10 cellular contexts compared by ENCODE assay signal in the genomic region with DNA sequence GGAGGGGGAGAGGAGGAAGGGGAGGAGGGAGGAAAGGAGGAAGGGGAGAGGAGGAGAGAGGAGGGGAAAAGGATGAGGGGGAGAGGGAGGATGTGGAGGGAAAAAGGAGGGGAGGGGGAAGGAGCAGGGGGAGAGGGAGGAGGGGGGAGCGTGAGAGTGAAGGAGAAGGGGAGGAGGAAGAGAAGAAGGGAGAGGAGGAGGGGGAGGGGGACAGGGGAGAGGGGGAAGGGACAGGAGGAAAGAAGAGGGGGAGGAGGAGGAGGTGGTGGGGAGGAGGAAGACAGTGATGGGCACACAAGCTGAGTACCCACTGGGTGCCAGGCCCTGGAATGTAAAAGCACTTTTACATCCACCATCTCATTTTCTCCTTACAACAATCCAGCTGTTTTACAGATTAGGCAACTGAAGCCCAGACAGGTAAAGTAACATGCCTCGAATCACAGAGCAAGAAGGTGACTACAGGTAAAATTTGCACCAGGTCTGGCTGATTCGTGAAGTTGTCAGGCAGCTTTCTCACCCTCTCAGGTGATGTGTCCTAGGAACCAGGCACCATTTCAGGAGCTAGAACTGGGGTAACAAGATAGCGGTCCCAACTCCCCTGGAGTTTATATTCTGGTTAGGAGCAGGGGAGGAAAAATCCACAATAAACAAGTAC. TPM values are rescaled to one million over a fixed set of nuclear protein-coding genes. Genes with fewer than 3 reads are reported as not detected.
DNase-seq lines count a peak whose midpoint lies in the region; ATAC-seq and TF ChIP-seq lines count a peak whose summit lies in the region.
"Had no signal": no experiment of that assay in that cellular context is flagged by ENCODE, and none has a peak within 500 bp of the region (broad histone marks: within the 10 kb centered on the region; RNA-seq: fewer than 3 reads in every experiment).

No MANE protein-coding gene starts in this region.

- H3K36me3 ChIP-seq in GM23338 (ENCODE audit: insufficient read depth) (no peaks in the 10 kb centered on the region), endodermal cell (ENCODE audit: control insufficient read depth, insufficient read depth, low read length) (no peaks in the 10 kb centered on the region)
- H3K36me3 ChIP-seq: HAP-1 had no signal

- H3K9me2 ChIP-seq in GM23338 (ENCODE audit: insufficient read depth), result no peaks in the 10 kb centered on the region

- H3K9ac ChIP-seq in endodermal cell (ENCODE audit: extremely low read depth, low read length, poor library complexity, severe bottlenecking), result no peak overlapping the region

- H3K27ac Mint-ChIP-seq in GM23338 (no peak overlapping the region), T-helper 17 cell (peak overlapping the region; percentile 32), endodermal cell (no peak overlapping the region)
- H3K27ac Mint-ChIP-seq in stimulated activated effector memory CD8-positive, alpha-beta T cell treated with anti-CD3 and anti-CD28 coated beads, Interleukin-12 subunit alpha, Interleukin-12 subunit beta, amount 100 ng/mL, for 72 hours, result peak overlapping the region; percentile 55

- H3K27me3 Mint-ChIP-seq in GM23338 (ENCODE audit: insufficient read depth, low read depth, poor library complexity) (peaks cover 18% of the 10 kb centered on the region), T-helper 17 cell (no peaks in the 10 kb centered on the region), endodermal cell (ENCODE audit: insufficient read depth) (no peaks in the 10 kb centered on the region)

- H3K27ac ChIP-seq in GM23338 (ENCODE audit: low read depth) (no peak overlapping the region), endodermal cell (ENCODE audit: low read depth, low read length) (no peak overlapping the region)

- H3K9me3 ChIP-seq in T-helper 17 cell (ENCODE audit: control insufficient read depth, low read length, poor library complexity, severe bottlenecking), result no peaks in the 10 kb centered on the region
- no peaks in the 10 kb centered on the region for H3K9me3 ChIP-seq in endodermal cell (ENCODE audit: control insufficient read depth, low read length)
- H3K9me3 ChIP-seq: HAP-1 had no signal

- TF ChIP-seq CTCF in GM23338 (conservative IDR thresholded peaks at IDR 0.05; ENCODE audit: low read depth in 2 of 2), result no peak
- TF ChIP-seq CTCF in endodermal cell (conservative IDR thresholded peaks at IDR 0.05), result no peak

- 69 to 78% methylated on average over 2 to 4 of the region's 4 CpGs for WGBS in endodermal cell (ENCODE audit: insufficient coverage in 1 of 2, insufficient read length in 1 of 2), 2 experiments

- H3K27me3 ChIP-seq in GM23338 (ENCODE audit: insufficient read depth), result no peaks in the 10 kb centered on the region
- no peaks in the 10 kb centered on the region for H3K27me3 ChIP-seq in endodermal cell (ENCODE audit: control insufficient read depth, insufficient read depth, low read length, poor library complexity, severe bottlenecking)

- DNase-seq in GM23338 (ENCODE audit: low spot score) (peak; percentile 60), T-helper 17 cell (no peak), left kidney (ENCODE audit: low read depth, low spot score) (peak; percentile 68), endodermal cell (no peak)
- DNase-seq in stimulated activated effector memory CD8-positive, alpha-beta T cell treated with anti-CD3 and anti-CD28 coated beads, Interleukin-12 subunit alpha, Interleukin-12 subunit beta, amount 100 ng/mL, for 72 hours (ENCODE audit: low spot score in 2 of 2), result no peak
- no peak for DNase-seq in activated naive CD4-positive, alpha-beta T cell treated with anti-CD3 and anti-CD28 coated beads, Interleukin-2, amount 50 U/mL, for 16 hours
- DNase-seq in effector CD8-positive, alpha-beta T cell (lab: John Stamatoyannopoulos, UW), result no peak
- DNase-seq: NCI-H1694 treated with DMSO at 0.1 percent for 48 hours, OCI-M1 had no signal

- H4K20me1 ChIP-seq in GM23338 (replicated peaks; ENCODE audit: insufficient read depth), result no peaks in the 10 kb centered on the region

- peaks cover 24% of the 10 kb centered on the region for H3K4me1 Mint-ChIP-seq in GM23338
- peaks cover 5% of the 10 kb centered on the region for H3K4me1 Mint-ChIP-seq in T-helper 17 cell
- peaks cover 16% of the 10 kb centered on the region for H3K4me1 Mint-ChIP-seq in stimulated activated effector memory CD8-positive, alpha-beta T cell treated with anti-CD3 and anti-CD28 coated beads, Interleukin-12 subunit alpha, Interleukin-12 subunit beta, amount 100 ng/mL, for 72 hours
- no peaks in the 10 kb centered on the region for H3K4me1 Mint-ChIP-seq in endodermal cell

- H3K36me3 Mint-ChIP-seq in GM23338 (ENCODE audit: low read depth) (no peaks in the 10 kb centered on the region), T-helper 17 cell (ENCODE audit: low read depth) (no peaks in the 10 kb centered on the region), endodermal cell (ENCODE audit: low read depth) (no peaks in the 10 kb centered on the region)
- H3K36me3 Mint-ChIP-seq in stimulated activated effector memory CD8-positive, alpha-beta T cell treated with anti-CD3 and anti-CD28 coated beads, Interleukin-12 subunit alpha, Interleukin-12 subunit beta, amount 100 ng/mL, for 72 hours, result no peaks in the 10 kb centered on the region

- no peaks in the 10 kb centered on the region for H3K79me2 ChIP-seq in GM23338 (replicated peaks; ENCODE audit: insufficient read depth)

- H3F3A ChIP-seq in GM23338 (replicated peaks; ENCODE audit: low read depth), result peaks cover 10% of the 10 kb centered on the region

- H3K4me2 ChIP-seq in GM23338, result 0 out of 2 replicates have a peak overlapping the region, but pooled peaks have one; percentile 1

- H3K4me3 Mint-ChIP-seq in GM23338 (no peak overlapping the region), T-helper 17 cell (no peak overlapping the region), endodermal cell (no peak overlapping the region)
- H3K4me3 Mint-ChIP-seq in stimulated activated effector memory CD8-positive, alpha-beta T cell treated with anti-CD3 and anti-CD28 coated beads, Interleukin-12 subunit alpha, Interleukin-12 subunit beta, amount 100 ng/mL, for 72 hours, result no peak overlapping the region

- H2AFZ ChIP-seq in GM23338, result no peak overlapping the region

- peaks cover 6% of the 10 kb centered on the region; the same call in 1 of the 3 replicates for H3K9me3 Mint-ChIP-seq in GM23338
- no peaks in the 10 kb centered on the region for H3K9me3 Mint-ChIP-seq in stimulated activated effector memory CD8-positive, alpha-beta T cell treated with anti-CD3 and anti-CD28 coated beads, Interleukin-12 subunit alpha, Interleukin-12 subunit beta, amount 100 ng/mL, for 72 hours
- no peaks in the 10 kb centered on the region for H3K9me3 Mint-ChIP-seq in endodermal cell

- no peak; the same call in 2 of the 3 replicates for ATAC-seq in GM23338
- ATAC-seq in T-helper 17 cell, result no peak
- ATAC-seq in stimulated activated effector memory CD8-positive, alpha-beta T cell treated with anti-CD3 and anti-CD28 coated beads, Interleukin-12 subunit alpha, Interleukin-12 subunit beta, amount 100 ng/mL, for 72 hours, result no peak

- H3K4me3 ChIP-seq in GM23338 (no peak overlapping the region), endodermal cell (ENCODE audit: low read length) (no peak overlapping the region)
- H3K4me3 ChIP-seq: HAP-1 had no signal

- H3K4me1 ChIP-seq in GM23338 (ENCODE audit: insufficient read depth), result peaks cover 32% of the 10 kb centered on the region
- H3K4me1 ChIP-seq in endodermal cell (ENCODE audit: control insufficient read depth, insufficient read depth, low read length), result no peaks in the 10 kb centered on the region

TF ChIP-seq in GM23338, 12 proteins besides CTCF, POLR2A, EP300 and RAD21 (continues in another document):
- TF ChIP-seq ZNF331 (CRISPR knock-in tag; IDR thresholded peaks at IDR 0.05; ENCODE audit: low read depth) (no peak), NANOG (IDR thresholded peaks at IDR 0.05; ENCODE audit: borderline replicate concordance) (no peak)

RNA-seq across cellular contexts. Expression of a gene that starts 10.0 kb away (rescaled TPM):
- total RNA-seq in GM23338 (2014; rRNA removed; shearing (Covaris generic)), result 131 and 139 TPM in 2 replicates
- 147 and 158 TPM in 2 replicates for polyA plus RNA-seq in GM23338 (2016; fragmentation: Nextera tagmentation; extraction: Ambion mirVana)
- total RNA-seq in T-helper 17 cell, result 100 to 1,000 TPM in 1 of 2 donors, 10 to 100 TPM in 1; 93.1 to 155 TPM
- total RNA-seq in endodermal cell, result 10 to 100 TPM; 36.6 to 62.9 TPM
- polyA plus RNA-seq in endodermal cell (2013, experiment 1 of 2), result 85.2 TPM
- 71.3 TPM for polyA plus RNA-seq in endodermal cell (2013, experiment 2 of 2)

Comparison
In these comparisons a context has a peak if more than half of its experiments do, and no peak if none do; other contexts are left out.
1. DNase-seq: peak in GM23338 (single experiment) and left kidney (single experiment); none in T-helper 17 cell (0 of 3), stimulated activated effector memory CD8-positive, alpha-beta T cell treated with anti-CD3 and anti-CD28 coated beads, Interleukin-12 subunit alpha, Interleukin-12 subunit beta, amount 100 ng/mL, for 72 hours (0 of 2), endodermal cell (single experiment), activated naive CD4-positive, alpha-beta T cell treated with anti-CD3 and anti-CD28 coated beads, Interleukin-2, amount 50 U/mL, for 16 hours (single experiment) and effector CD8-positive, alpha-beta T cell (single experiment).
2. H3K27ac Mint-ChIP-seq: peak in T-helper 17 cell (single experiment) and stimulated activated effector memory CD8-positive, alpha-beta T cell treated with anti-CD3 and anti-CD28 coated beads, Interleukin-12 subunit alpha, Interleukin-12 subunit beta, amount 100 ng/mL, for 72 hours (single experiment); none in GM23338 (single experiment) and endodermal cell (single experiment).